In the genomic region with DNA sequence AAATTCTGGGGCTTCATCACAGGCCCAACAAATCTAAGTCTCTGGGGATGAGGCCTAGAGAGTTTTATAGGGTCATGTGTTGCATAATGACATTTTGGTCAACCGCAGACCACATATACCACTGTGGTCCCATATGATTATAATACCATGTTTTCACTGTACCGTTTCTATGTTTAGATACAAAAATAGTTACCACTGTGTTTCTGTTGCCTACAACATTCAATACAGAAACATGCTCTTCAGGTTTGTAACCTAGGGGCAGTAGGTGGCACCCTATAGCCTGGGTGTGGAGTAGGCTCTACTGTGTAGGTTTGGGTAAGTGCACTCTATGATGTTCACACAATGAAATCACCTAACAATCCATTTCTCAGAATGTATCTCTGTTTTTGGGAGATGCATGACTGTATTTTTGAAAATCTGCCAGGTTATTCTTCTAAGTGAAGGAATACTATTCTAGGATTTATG, we compare ENCODE assay signal across 8 cellular contexts.
A peak's percentile ranks its signal among the peaks of the same experiment; 100 is the strongest.
DNase-seq lines count a peak whose midpoint lies in the region; ATAC-seq, FAIRE-seq and TF ChIP-seq lines count a peak whose summit lies in the region.

No MANE protein-coding gene starts in this region.

- no peak overlapping the region for H3K9ac ChIP-seq in endodermal cell (ENCODE audit: extremely low read depth, low read length, poor library complexity, severe bottlenecking)

- DNase-seq in left ventricle myocardium inferior (no peak), Right ventricle myocardium inferior (ENCODE audit: missing footprints) (no peak), NB4 (ENCODE audit: low read depth) (peak; percentile 62), endodermal cell (no peak), urothelium cell line (ENCODE audit: low spot score) (no peak), NCI-H524 treated with DMSO at 0.1 percent for 48 hours (lab: John Stamatoyannopoulos, UW) (no peak)
- DNase-seq in activated CD4-positive, alpha-beta T cell treated with anti-CD3 and anti-CD28 coated beads, Interleukin-2, amount 50 U/mL, for 48 hours: no peak

- peak; percentile 82 for FAIRE-seq in urothelium cell line (lab: Jason Lieb, UNC)

- H3K36me3 Mint-ChIP-seq in endodermal cell (ENCODE audit: low read depth): no peaks in the 10 kb centered on the region

- no peak overlapping the region for H3K27ac Mint-ChIP-seq in endodermal cell

- H3K4me3 ChIP-seq in left ventricle myocardium inferior: no peak overlapping the region
- H3K4me3 ChIP-seq in NB4 (ENCODE audit: low read depth, low read length): no peak overlapping the region
- no peak overlapping the region for H3K4me3 ChIP-seq in endodermal cell (ENCODE audit: low read length)

- no peak overlapping the region for H3K4me3 Mint-ChIP-seq in endodermal cell

- peaks cover 63% of the 10 kb centered on the region for H3K4me1 ChIP-seq in left ventricle myocardium inferior
- H3K4me1 ChIP-seq in endodermal cell (ENCODE audit: control insufficient read depth, insufficient read depth, low read length): no peaks in the 10 kb centered on the region

- H3K27me3 ChIP-seq in left ventricle myocardium inferior (ENCODE audit: low read depth) (no peaks in the 10 kb centered on the region), endodermal cell (ENCODE audit: control insufficient read depth, insufficient read depth, low read length, poor library complexity, severe bottlenecking) (no peaks in the 10 kb centered on the region)

- no peak for TF ChIP-seq POLR2A in NB4 (IDR thresholded peaks at IDR 0.05; ENCODE audit: extremely low read depth, insufficient read length)

- H3K9me3 ChIP-seq in left ventricle myocardium inferior (replicated peaks) (no peaks in the 10 kb centered on the region), endodermal cell (ENCODE audit: control insufficient read depth, low read length) (no peaks in the 10 kb centered on the region)

- ATAC-seq in Right ventricle myocardium inferior: no peak
- ATAC-seq in GM21786 (IDR thresholded peaks at IDR 0.05; ENCODE audit: unreplicated experiment): no peak

- intact Hi-C loops in left ventricle myocardium inferior (cut with micrococcal nuclease): no loop called here
- intact Hi-C loops in Right ventricle myocardium inferior (cut with DNase I): no loop called here

- no peaks in the 10 kb centered on the region for H3K9me3 Mint-ChIP-seq in endodermal cell

- 88% methylated on average over 2 of the region's 2 CpGs; no CpG with 5 or more reads in 1 of the 2 experiments for WGBS in endodermal cell (ENCODE audit: insufficient coverage in 1 of 2, insufficient read length in 1 of 2), 2 experiments

- H3K27ac ChIP-seq in left ventricle myocardium inferior (replicated peaks): no peak overlapping the region
- H3K27ac ChIP-seq in endodermal cell (ENCODE audit: low read depth, low read length): no peak overlapping the region

- H3K4me1 Mint-ChIP-seq in endodermal cell: peaks cover 7% of the 10 kb centered on the region

- H3K36me3 ChIP-seq in left ventricle myocardium inferior (no peaks in the 10 kb centered on the region), endodermal cell (ENCODE audit: control insufficient read depth, insufficient read depth, low read length) (no peaks in the 10 kb centered on the region)

- no peaks in the 10 kb centered on the region for H3K27me3 Mint-ChIP-seq in endodermal cell (ENCODE audit: insufficient read depth)

- TF ChIP-seq CTCF in left ventricle myocardium inferior (IDR thresholded peaks at IDR 0.05; ENCODE audit: borderline replicate concordance): peak; percentile 12
- TF ChIP-seq CTCF in NB4 (IDR thresholded peaks at IDR 0.05; ENCODE audit: low read depth, low read length): peak; percentile 3
- TF ChIP-seq CTCF in endodermal cell (conservative IDR thresholded peaks at IDR 0.05): peak; percentile 55

Comparison
In these comparisons a context has a peak if more than half of its experiments do, and no peak if none do; other contexts are left out.
1. CTCF ChIP-seq: peak in every context shown above with its lines; median percentile 55 in endodermal cell; 12 in left ventricle myocardium inferior; 3 in NB4.